ENCODE assay signal across 1 cellular context in the genomic region with DNA sequence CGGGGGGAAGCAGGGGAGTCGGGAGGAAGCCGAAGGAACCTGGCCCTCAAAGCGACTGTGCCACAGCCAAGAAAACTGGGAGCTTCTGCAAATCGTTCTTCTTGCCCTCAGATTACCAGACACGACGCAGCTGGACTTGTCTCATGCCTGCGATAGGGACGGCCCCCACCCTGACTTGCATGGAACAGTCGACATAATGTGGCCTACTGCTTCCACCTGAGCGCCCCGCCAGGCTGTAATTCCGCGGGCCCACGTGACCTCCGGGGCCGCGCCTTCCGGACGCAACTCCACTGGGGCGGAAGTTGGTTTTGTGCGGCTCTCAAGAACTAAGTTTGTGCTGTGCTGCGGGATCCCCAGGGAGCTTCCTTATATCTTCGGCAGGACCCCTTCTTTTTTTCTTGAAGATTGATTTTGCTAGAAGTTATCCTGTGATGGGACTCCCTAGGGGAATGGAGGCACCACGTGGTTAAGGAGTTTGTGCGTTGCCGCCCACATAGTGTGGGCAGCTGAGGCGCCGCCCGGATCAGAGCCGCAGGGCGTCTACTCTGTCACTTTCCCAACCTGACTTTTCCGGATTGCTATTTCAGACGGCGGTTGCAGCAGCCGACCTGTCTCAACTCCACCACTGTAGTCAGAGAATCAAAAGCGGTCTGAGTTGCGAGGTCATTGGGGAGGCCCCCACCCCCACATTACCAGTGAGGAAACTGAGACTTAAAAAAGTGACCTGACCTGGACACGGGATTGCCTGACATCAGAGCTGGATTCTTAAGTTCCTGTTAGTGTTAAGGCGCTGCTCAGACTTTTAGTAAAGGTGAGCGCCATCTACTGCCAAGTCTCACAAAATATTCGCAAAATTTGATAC.
TF ChIP-seq lines count a peak whose summit lies in the region.

No MANE protein-coding gene starts in this region.

TF ChIP-seq in GM12878, 131 proteins besides CTCF, POLR2A, EP300 and RAD21 (continued from another document and continues in another):
- TF ChIP-seq RFX5 (IDR thresholded peaks at IDR 0.05; ENCODE audit: low read depth, low read length) (no peak), CEBPB (IDR thresholded peaks at IDR 0.05; ENCODE audit: borderline replicate concordance in 1 of 2, low read depth in 2 of 2, low read length in 2 of 2) (peak in 1 of 2 experiments; percentile 23; a peak in 1 of 4 replicates), MEF2B (IDR thresholded peaks at IDR 0.05; ENCODE audit: partially characterized antibody, poor library complexity, severe bottlenecking) (peak; percentile 98), NFXL1 (IDR thresholded peaks at IDR 0.05; ENCODE audit: borderline replicate concordance) (no peak), KLF5 (IDR thresholded peaks at IDR 0.05; ENCODE audit: partially characterized antibody) (peak; percentile 100), MEF2A (IDR thresholded peaks at IDR 0.05; ENCODE audit: insufficient read depth, low read depth, low read length) (peak; percentile 86), KDM1A (IDR thresholded peaks at IDR 0.05; ENCODE audit: borderline replicate concordance) (no peak), MTA2 (IDR thresholded peaks at IDR 0.05; ENCODE audit: low read depth) (peak; percentile 72), NFYA (IDR thresholded peaks at IDR 0.05; ENCODE audit: borderline replicate concordance, low read depth, low read length) (no peak), NBN (IDR thresholded peaks at IDR 0.05) (peak; percentile 96), TCF12 (IDR thresholded peaks at IDR 0.05; ENCODE audit: low read depth, low read length) (peak; percentile 26; the same call in 1 of the 2 replicates), CBX3 (IDR thresholded peaks at IDR 0.05; ENCODE audit: borderline replicate concordance, low read depth) (no peak), SMAD1 (IDR thresholded peaks at IDR 0.05; ENCODE audit: low read depth, partially characterized antibody) (no peak), BRCA1 (IDR thresholded peaks at IDR 0.05; ENCODE audit: low read depth, low read length) (peak; percentile 40; the same call in 1 of the 2 replicates), SUPT20H (IDR thresholded peaks at IDR 0.05; ENCODE audit: borderline replicate concordance, control insufficient read depth, low read depth, low read length) (no peak), TBL1XR1 (IDR thresholded peaks at IDR 0.05; ENCODE audit: low read depth, low read length) (peak; percentile 43; the same call in 1 of the 2 replicates), SREBF1 (IDR thresholded peaks at IDR 0.05; ENCODE audit: low read length) (peak; percentile 98), HCFC1 (IDR thresholded peaks at IDR 0.05; ENCODE audit: low read length) (no peak), BMI1 (IDR thresholded peaks at IDR 0.05; ENCODE audit: borderline replicate concordance) (peak; percentile 31; the same call in 1 of the 2 replicates), EED (IDR thresholded peaks at IDR 0.05; ENCODE audit: low read depth) (peak; percentile 91), SPI1 (IDR thresholded peaks at IDR 0.05; ENCODE audit: borderline replicate concordance, insufficient read depth, low read depth, low read length) (peak; percentile 43; the same call in 1 of the 2 replicates), POLR2AphosphoS5 (IDR thresholded peaks at IDR 0.05; ENCODE audit: low read length) (peak; percentile 61), PML (IDR thresholded peaks at IDR 0.05; ENCODE audit: low read length) (peak; percentile 70; the same call in 1 of the 2 replicates), ATF7 (IDR thresholded peaks at IDR 0.05; ENCODE audit: low read depth) (peak; percentile 100), ESRRA (IDR thresholded peaks at IDR 0.05; ENCODE audit: low read length) (no peak)
- TF ChIP-seq, protein P1, sequence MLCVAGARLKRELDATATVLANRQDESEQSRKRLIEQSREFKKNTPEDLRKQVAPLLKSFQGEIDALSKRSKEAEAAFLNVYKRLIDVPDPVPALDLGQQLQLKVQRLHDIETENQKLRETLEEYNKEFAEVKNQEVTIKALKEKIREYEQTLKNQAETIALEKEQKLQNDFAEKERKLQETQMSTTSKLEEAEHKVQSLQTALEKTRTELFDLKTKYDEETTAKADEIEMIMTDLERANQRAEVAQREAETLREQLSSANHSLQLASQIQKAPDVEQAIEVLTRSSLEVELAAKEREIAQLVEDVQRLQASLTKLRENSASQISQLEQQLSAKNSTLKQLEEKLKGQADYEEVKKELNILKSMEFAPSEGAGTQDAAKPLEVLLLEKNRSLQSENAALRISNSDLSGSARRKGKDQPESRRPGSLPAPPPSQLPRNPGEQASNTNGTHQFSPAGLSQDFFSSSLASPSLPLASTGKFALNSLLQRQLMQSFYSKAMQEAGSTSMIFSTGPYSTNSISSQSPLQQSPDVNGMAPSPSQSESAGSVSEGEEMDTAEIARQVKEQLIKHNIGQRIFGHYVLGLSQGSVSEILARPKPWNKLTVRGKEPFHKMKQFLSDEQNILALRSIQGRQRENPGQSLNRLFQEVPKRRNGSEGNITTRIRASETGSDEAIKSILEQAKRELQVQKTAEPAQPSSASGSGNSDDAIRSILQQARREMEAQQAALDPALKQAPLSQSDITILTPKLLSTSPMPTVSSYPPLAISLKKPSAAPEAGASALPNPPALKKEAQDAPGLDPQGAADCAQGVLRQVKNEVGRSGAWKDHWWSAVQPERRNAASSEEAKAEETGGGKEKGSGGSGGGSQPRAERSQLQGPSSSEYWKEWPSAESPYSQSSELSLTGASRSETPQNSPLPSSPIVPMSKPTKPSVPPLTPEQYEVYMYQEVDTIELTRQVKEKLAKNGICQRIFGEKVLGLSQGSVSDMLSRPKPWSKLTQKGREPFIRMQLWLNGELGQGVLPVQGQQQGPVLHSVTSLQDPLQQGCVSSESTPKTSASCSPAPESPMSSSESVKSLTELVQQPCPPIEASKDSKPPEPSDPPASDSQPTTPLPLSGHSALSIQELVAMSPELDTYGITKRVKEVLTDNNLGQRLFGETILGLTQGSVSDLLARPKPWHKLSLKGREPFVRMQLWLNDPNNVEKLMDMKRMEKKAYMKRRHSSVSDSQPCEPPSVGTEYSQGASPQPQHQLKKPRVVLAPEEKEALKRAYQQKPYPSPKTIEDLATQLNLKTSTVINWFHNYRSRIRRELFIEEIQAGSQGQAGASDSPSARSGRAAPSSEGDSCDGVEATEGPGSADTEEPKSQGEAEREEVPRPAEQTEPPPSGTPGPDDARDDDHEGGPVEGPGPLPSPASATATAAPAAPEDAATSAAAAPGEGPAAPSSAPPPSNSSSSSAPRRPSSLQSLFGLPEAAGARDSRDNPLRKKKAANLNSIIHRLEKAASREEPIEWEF (IDR thresholded peaks at IDR 0.05; ENCODE audit: insufficient replicate concordance, low read depth, low read length), result peak; percentile 19
- TF ChIP-seq, protein P2, sequence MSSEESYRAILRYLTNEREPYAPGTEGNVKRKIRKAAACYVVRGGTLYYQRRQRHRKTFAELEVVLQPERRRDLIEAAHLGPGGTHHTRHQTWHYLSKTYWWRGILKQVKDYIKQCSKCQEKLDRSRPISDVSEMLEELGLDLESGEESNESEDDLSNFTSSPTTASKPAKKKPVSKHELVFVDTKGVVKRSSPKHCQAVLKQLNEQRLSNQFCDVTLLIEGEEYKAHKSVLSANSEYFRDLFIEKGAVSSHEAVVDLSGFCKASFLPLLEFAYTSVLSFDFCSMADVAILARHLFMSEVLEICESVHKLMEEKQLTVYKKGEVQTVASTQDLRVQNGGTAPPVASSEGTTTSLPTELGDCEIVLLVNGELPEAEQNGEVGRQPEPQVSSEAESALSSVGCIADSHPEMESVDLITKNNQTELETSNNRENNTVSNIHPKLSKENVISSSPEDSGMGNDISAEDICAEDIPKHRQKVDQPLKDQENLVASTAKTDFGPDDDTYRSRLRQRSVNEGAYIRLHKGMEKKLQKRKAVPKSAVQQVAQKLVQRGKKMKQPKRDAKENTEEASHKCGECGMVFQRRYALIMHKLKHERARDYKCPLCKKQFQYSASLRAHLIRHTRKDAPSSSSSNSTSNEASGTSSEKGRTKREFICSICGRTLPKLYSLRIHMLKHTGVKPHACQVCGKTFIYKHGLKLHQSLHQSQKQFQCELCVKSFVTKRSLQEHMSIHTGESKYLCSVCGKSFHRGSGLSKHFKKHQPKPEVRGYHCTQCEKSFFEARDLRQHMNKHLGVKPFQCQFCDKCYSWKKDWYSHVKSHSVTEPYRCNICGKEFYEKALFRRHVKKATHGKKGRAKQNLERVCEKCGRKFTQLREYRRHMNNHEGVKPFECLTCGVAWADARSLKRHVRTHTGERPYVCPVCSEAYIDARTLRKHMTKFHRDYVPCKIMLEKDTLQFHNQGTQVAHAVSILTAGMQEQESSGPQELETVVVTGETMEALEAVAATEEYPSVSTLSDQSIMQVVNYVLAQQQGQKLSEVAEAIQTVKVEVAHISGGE (CRISPR knock-in tag; IDR thresholded peaks at IDR 0.05), result no peak
- TF ChIP-seq, protein P3, sequence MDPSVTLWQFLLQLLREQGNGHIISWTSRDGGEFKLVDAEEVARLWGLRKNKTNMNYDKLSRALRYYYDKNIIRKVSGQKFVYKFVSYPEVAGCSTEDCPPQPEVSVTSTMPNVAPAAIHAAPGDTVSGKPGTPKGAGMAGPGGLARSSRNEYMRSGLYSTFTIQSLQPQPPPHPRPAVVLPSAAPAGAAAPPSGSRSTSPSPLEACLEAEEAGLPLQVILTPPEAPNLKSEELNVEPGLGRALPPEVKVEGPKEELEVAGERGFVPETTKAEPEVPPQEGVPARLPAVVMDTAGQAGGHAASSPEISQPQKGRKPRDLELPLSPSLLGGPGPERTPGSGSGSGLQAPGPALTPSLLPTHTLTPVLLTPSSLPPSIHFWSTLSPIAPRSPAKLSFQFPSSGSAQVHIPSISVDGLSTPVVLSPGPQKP (IDR thresholded peaks at IDR 0.05; ENCODE audit: low read depth, low read length), result peak; percentile 39; the same call in 1 of the 2 replicates
- TF ChIP-seq, protein P4, sequence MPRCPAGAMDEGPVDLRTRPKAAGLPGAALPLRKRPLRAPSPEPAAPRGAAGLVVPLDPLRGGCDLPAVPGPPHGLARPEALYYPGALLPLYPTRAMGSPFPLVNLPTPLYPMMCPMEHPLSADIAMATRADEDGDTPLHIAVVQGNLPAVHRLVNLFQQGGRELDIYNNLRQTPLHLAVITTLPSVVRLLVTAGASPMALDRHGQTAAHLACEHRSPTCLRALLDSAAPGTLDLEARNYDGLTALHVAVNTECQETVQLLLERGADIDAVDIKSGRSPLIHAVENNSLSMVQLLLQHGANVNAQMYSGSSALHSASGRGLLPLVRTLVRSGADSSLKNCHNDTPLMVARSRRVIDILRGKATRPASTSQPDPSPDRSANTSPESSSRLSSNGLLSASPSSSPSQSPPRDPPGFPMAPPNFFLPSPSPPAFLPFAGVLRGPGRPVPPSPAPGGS (IDR thresholded peaks at IDR 0.05; ENCODE audit: borderline replicate concordance, insufficient read depth, low read depth, low read length, poor library complexity, severe bottlenecking), result peak; percentile 41
- TF ChIP-seq, protein P5, sequence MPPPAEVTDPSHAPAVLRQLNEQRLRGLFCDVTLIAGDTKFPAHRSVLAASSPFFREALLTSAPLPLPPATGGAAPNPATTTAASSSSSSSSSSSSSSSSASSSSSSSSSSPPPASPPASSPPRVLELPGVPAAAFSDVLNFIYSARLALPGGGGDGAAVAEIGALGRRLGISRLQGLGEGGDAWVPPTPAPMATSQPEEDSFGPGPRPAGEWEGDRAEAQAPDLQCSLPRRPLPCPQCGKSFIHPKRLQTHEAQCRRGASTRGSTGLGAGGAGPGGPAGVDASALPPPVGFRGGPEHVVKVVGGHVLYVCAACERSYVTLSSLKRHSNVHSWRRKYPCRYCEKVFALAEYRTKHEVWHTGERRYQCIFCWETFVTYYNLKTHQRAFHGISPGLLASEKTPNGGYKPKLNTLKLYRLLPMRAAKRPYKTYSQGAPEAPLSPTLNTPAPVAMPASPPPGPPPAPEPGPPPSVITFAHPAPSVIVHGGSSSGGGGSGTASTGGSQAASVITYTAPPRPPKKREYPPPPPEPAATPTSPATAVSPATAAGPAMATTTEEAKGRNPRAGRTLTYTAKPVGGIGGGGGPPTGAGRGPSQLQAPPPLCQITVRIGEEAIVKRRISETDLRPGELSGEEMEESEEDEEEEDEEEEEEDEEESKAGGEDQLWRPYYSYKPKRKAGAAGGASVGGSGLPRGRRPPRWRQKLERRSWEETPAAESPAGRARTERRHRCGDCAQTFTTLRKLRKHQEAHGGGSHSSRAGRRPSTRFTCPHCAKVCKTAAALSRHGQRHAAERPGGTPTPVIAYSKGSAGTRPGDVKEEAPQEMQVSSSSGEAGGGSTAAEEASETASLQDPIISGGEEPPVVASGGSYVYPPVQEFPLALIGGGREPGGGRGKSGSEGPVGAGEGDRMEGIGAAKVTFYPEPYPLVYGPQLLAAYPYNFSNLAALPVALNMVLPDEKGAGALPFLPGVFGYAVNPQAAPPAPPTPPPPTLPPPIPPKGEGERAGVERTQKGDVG (CRISPR knock-in tag; IDR thresholded peaks at IDR 0.05), result no peak
- TF ChIP-seq, protein P6, sequence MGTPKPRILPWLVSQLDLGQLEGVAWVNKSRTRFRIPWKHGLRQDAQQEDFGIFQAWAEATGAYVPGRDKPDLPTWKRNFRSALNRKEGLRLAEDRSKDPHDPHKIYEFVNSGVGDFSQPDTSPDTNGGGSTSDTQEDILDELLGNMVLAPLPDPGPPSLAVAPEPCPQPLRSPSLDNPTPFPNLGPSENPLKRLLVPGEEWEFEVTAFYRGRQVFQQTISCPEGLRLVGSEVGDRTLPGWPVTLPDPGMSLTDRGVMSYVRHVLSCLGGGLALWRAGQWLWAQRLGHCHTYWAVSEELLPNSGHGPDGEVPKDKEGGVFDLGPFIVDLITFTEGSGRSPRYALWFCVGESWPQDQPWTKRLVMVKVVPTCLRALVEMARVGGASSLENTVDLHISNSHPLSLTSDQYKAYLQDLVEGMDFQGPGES (IDR thresholded peaks at IDR 0.05), result peak; percentile 54; the same call in 1 of the 2 replicates
- TF ChIP-seq, protein P7, sequence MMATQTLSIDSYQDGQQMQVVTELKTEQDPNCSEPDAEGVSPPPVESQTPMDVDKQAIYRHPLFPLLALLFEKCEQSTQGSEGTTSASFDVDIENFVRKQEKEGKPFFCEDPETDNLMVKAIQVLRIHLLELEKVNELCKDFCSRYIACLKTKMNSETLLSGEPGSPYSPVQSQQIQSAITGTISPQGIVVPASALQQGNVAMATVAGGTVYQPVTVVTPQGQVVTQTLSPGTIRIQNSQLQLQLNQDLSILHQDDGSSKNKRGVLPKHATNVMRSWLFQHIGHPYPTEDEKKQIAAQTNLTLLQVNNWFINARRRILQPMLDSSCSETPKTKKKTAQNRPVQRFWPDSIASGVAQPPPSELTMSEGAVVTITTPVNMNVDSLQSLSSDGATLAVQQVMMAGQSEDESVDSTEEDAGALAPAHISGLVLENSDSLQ (IDR thresholded peaks at IDR 0.05), result peak; percentile 50
- TF ChIP-seq, protein P8, sequence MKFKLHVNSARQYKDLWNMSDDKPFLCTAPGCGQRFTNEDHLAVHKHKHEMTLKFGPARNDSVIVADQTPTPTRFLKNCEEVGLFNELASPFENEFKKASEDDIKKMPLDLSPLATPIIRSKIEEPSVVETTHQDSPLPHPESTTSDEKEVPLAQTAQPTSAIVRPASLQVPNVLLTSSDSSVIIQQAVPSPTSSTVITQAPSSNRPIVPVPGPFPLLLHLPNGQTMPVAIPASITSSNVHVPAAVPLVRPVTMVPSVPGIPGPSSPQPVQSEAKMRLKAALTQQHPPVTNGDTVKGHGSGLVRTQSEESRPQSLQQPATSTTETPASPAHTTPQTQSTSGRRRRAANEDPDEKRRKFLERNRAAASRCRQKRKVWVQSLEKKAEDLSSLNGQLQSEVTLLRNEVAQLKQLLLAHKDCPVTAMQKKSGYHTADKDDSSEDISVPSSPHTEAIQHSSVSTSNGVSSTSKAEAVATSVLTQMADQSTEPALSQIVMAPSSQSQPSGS (IDR thresholded peaks at IDR 0.05; ENCODE audit: low read length), result peak; percentile 72
